Comparison of ENCODE assay signal across 1 cellular context in genomic region chr10:68876246-68876918, GRCh38.
TF ChIP-seq lines count a peak whose summit lies in the region.

No MANE protein-coding gene starts in this region.

TF ChIP-seq in HepG2, 621 proteins besides CTCF, POLR2A, EP300 and RAD21 (continued from another document and continues in another):
- TF ChIP-seq KLF6 (CRISPR knock-in tag; IDR thresholded peaks at IDR 0.05) (no peak; the same call in 1 of the 2 replicates), HHEX (CRISPR knock-in tag; IDR thresholded peaks at IDR 0.05) (no peak), PHF5A (CRISPR knock-in tag; IDR thresholded peaks at IDR 0.05; ENCODE audit: low read depth, unreplicated experiment) (peak; percentile 86), HDAC6 (IDR thresholded peaks at IDR 0.05; ENCODE audit: low read depth, low read length) (no peak), SP140L (CRISPR knock-in tag; IDR thresholded peaks at IDR 0.05; ENCODE audit: borderline replicate concordance) (0 out of 2 replicates have a peak, but pooled peaks have one; percentile 33), NFATC3 (CRISPR knock-in tag; IDR thresholded peaks at IDR 0.05) (no peak), ZNF205 (CRISPR knock-in tag; IDR thresholded peaks at IDR 0.05) (peak; percentile 79), IRF2 (CRISPR knock-in tag; IDR thresholded peaks at IDR 0.05) (peak; percentile 74; the same call in 1 of the 2 replicates), ZNF749 (CRISPR knock-in tag; IDR thresholded peaks at IDR 0.05; ENCODE audit: borderline replicate concordance) (no peak; the same call in 1 of the 2 replicates), PAX8 (CRISPR knock-in tag; IDR thresholded peaks at IDR 0.05; ENCODE audit: borderline replicate concordance) (no peak), GATAD1 (CRISPR knock-in tag; IDR thresholded peaks at IDR 0.05) (peak; percentile 35; the same call in 1 of the 2 replicates), ZNF337 (CRISPR knock-in tag; IDR thresholded peaks at IDR 0.05; ENCODE audit: borderline replicate concordance, low read depth) (no peak), REL (CRISPR knock-in tag; conservative IDR thresholded peaks at IDR 0.05) (no peak), ZNF619 (CRISPR knock-in tag; IDR thresholded peaks at IDR 0.05) (no peak), TCF7L2 (IDR thresholded peaks at IDR 0.05; ENCODE audit: low read depth, low read length) (no peak), ZNF143 (CRISPR knock-in tag; IDR thresholded peaks at IDR 0.05) (0 out of 2 replicates have a peak, but pooled peaks have one; percentile 34), NR3C1 (CRISPR knock-in tag; IDR thresholded peaks at IDR 0.05) (no peak), SMARCE1 (IDR thresholded peaks at IDR 0.05; ENCODE audit: borderline replicate concordance) (no peak), DZIP1 (CRISPR knock-in tag; IDR thresholded peaks at IDR 0.05) (no peak), ZNF44 (CRISPR knock-in tag; IDR thresholded peaks at IDR 0.05) (no peak), PHF21A (CRISPR knock-in tag; IDR thresholded peaks at IDR 0.05) (peak; percentile 88), BRCA1 (CRISPR knock-in tag; IDR thresholded peaks at IDR 0.05) (0 out of 2 replicates have a peak, but pooled peaks have one; percentile 66), ZSCAN29 (CRISPR knock-in tag; conservative IDR thresholded peaks at IDR 0.05) (no peak), RFX3 (CRISPR knock-in tag; IDR thresholded peaks at IDR 0.05) (no peak), MXD4 (CRISPR knock-in tag; IDR thresholded peaks at IDR 0.05) (0 out of 2 replicates have a peak, but pooled peaks have one; percentile 56), TAF1 (CRISPR knock-in tag; IDR thresholded peaks at IDR 0.05) (no peak; the same call in 1 of the 2 replicates), JUND (CRISPR knock-in tag; IDR thresholded peaks at IDR 0.05) (no peak; the same call in 1 of the 2 replicates), ZNF83 (CRISPR knock-in tag; IDR thresholded peaks at IDR 0.05; ENCODE audit: borderline replicate concordance) (no peak), ZNF883 (CRISPR knock-in tag; IDR thresholded peaks at IDR 0.05; ENCODE audit: not compliant biosample characterization) (no peak), ZEB1 (IDR thresholded peaks at IDR 0.05; ENCODE audit: insufficient replicate concordance, low read depth) (no peak), MXD3 (CRISPR knock-in tag; IDR thresholded peaks at IDR 0.05) (no peak), ARID5B (CRISPR knock-in tag; IDR thresholded peaks at IDR 0.05) (peak; percentile 92), ZNF138 (CRISPR knock-in tag; IDR thresholded peaks at IDR 0.05; ENCODE audit: low read depth) (no peak), MED1 (CRISPR knock-in tag; IDR thresholded peaks at IDR 0.05) (peak; percentile 91), ZNF318 (CRISPR knock-in tag; IDR thresholded peaks at IDR 0.05) (no peak), SMAD3 (CRISPR knock-in tag; IDR thresholded peaks at IDR 0.05) (peak; percentile 55; the same call in 1 of the 2 replicates), ZNF124 (CRISPR knock-in tag; IDR thresholded peaks at IDR 0.05) (no peak)
- TF ChIP-seq, protein P1, sequence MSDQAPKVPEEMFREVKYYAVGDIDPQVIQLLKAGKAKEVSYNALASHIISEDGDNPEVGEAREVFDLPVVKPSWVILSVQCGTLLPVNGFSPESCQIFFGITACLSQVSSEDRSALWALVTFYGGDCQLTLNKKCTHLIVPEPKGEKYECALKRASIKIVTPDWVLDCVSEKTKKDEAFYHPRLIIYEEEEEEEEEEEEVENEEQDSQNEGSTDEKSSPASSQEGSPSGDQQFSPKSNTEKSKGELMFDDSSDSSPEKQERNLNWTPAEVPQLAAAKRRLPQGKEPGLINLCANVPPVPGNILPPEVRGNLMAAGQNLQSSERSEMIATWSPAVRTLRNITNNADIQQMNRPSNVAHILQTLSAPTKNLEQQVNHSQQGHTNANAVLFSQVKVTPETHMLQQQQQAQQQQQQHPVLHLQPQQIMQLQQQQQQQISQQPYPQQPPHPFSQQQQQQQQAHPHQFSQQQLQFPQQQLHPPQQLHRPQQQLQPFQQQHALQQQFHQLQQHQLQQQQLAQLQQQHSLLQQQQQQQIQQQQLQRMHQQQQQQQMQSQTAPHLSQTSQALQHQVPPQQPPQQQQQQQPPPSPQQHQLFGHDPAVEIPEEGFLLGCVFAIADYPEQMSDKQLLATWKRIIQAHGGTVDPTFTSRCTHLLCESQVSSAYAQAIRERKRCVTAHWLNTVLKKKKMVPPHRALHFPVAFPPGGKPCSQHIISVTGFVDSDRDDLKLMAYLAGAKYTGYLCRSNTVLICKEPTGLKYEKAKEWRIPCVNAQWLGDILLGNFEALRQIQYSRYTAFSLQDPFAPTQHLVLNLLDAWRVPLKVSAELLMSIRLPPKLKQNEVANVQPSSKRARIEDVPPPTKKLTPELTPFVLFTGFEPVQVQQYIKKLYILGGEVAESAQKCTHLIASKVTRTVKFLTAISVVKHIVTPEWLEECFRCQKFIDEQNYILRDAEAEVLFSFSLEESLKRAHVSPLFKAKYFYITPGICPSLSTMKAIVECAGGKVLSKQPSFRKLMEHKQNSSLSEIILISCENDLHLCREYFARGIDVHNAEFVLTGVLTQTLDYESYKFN (CRISPR knock-in tag; conservative IDR thresholded peaks at IDR 0.05), result peak; percentile 100
- TF ChIP-seq, protein P2, sequence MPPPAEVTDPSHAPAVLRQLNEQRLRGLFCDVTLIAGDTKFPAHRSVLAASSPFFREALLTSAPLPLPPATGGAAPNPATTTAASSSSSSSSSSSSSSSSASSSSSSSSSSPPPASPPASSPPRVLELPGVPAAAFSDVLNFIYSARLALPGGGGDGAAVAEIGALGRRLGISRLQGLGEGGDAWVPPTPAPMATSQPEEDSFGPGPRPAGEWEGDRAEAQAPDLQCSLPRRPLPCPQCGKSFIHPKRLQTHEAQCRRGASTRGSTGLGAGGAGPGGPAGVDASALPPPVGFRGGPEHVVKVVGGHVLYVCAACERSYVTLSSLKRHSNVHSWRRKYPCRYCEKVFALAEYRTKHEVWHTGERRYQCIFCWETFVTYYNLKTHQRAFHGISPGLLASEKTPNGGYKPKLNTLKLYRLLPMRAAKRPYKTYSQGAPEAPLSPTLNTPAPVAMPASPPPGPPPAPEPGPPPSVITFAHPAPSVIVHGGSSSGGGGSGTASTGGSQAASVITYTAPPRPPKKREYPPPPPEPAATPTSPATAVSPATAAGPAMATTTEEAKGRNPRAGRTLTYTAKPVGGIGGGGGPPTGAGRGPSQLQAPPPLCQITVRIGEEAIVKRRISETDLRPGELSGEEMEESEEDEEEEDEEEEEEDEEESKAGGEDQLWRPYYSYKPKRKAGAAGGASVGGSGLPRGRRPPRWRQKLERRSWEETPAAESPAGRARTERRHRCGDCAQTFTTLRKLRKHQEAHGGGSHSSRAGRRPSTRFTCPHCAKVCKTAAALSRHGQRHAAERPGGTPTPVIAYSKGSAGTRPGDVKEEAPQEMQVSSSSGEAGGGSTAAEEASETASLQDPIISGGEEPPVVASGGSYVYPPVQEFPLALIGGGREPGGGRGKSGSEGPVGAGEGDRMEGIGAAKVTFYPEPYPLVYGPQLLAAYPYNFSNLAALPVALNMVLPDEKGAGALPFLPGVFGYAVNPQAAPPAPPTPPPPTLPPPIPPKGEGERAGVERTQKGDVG (CRISPR knock-in tag; IDR thresholded peaks at IDR 0.05; ENCODE audit: borderline replicate concordance), result peak; percentile 26; the same call in 1 of the 2 replicates
